10 cellular contexts compared by ENCODE assay signal in the genomic region with DNA sequence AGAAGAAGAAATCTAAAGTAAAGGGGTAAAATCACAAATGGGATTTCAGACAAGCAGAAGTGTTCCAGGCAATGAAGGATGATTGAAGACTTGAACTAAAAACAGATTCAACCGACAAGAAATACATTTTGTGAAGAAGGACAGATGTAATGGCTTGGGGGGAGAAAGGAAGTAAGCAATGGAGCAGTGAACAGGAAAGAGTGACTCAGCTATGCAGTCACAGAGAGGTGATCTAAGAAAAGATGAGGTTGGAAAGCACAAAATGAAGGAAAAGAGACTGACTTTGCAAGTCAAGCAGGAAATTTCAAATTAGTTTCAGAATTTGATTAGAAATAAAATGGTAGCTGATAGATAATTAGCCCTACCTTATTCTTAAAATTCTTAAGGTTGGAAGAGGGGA.
A peak's percentile ranks its signal among the peaks of the same experiment; 100 is the strongest.
DNase-seq lines count a peak whose midpoint lies in the region; ATAC-seq and TF ChIP-seq lines count a peak whose summit lies in the region.
"Had no signal": no experiment of that assay in that cellular context is flagged by ENCODE, and none has a peak within 500 bp of the region (broad histone marks: within the 10 kb centered on the region; RNA-seq: fewer than 3 reads in every experiment).

No MANE protein-coding gene starts in this region.

- H3K27me3 Mint-ChIP-seq in nephron progenitor cell (ENCODE audit: low read depth, poor library complexity) (peaks cover 2% of the 10 kb centered on the region), T-cell (peaks cover 4 to 12% of the 10 kb centered on the region in 2 donors)

- no peak for TF ChIP-seq CTCF in nephron progenitor cell (IDR thresholded peaks at IDR 0.05)

- peak overlapping the region; percentile 19 for H3K27ac Mint-ChIP-seq in nephron progenitor cell
- H3K27ac Mint-ChIP-seq in T-cell, result no peak overlapping the region

- H3K4me3 Mint-ChIP-seq in nephron progenitor cell (no peak overlapping the region), T-cell (no peak overlapping the region)

- POLR2A ChIA-PET in T-cell (lab: Charles Lee), result interaction anchor here in 1 of 2 donors (0.6 kb wide), 1 partner anchor 1291 kb away, joined by 3 read pairs; no protein-coding TSS in a partner anchor

- H3K9me3 Mint-ChIP-seq in nephron progenitor cell (peaks cover 10% of the 10 kb centered on the region), T-cell (no peaks in the 10 kb centered on the region)

- CTCF ChIA-PET in T-cell (lab: Charles Lee), result no interaction called here

- H3K4me1 Mint-ChIP-seq in nephron progenitor cell (peaks cover 11% of the 10 kb centered on the region), T-cell (no peaks in the 10 kb centered on the region)

- peak; percentile 26 for DNase-seq in GF-D8 (lab: John Stamatoyannopoulos, UW)
- DNase-seq in MV-4-11 (lab: John Stamatoyannopoulos, UW), result peak; percentile 43
- peak; percentile 19 for DNase-seq in dermis blood vessel endothelial cell
- DNase-seq in nephron progenitor cell, result no peak
- DNase-seq in T-cell, result no peak
- no peak for DNase-seq in NCI-H146 treated with DMSO at 0.1 percent for 48 hours (lab: John Stamatoyannopoulos, UW; ENCODE audit: unreplicated experiment)
- no peak for DNase-seq in NCI-H774 (lab: John Stamatoyannopoulos, UW)
- DNase-seq: activated CD4-positive, alpha-beta T cell treated with anti-CD3 and anti-CD28 coated beads for 4 hours; NCI-H446 had no signal

- ATAC-seq in T-cell (replicated peaks in 1 of 4) (no peak), HG03378 (IDR thresholded peaks at IDR 0.05; ENCODE audit: unreplicated experiment) (no peak)

- H3K36me3 Mint-ChIP-seq in nephron progenitor cell (ENCODE audit: low read depth) (no peaks in the 10 kb centered on the region), T-cell (no peaks in the 10 kb centered on the region)

Comparison
In these comparisons a context has a peak if more than half of its experiments do, and no peak if none do; other contexts are left out.
1. DNase-seq: peak in GF-D8 (single experiment), MV-4-11 (single experiment) and dermis blood vessel endothelial cell (single experiment); none in nephron progenitor cell (single experiment), T-cell (0 of 34), NCI-H146 treated with DMSO at 0.1 percent for 48 hours (single experiment) and NCI-H774 (single experiment).